17 cellular contexts compared by ENCODE assay signal in genomic region chr16:47925811-47926460, GRCh38.
"Had no signal": no experiment of that assay in that cellular context is flagged by ENCODE, and none has a peak within 500 bp of the region (broad histone marks: within the 10 kb centered on the region; RNA-seq: fewer than 3 reads in every experiment).

No MANE protein-coding gene starts in this region.

- H3K9me3 Mint-ChIP-seq: activated CD4-positive, alpha-beta memory T cell treated with anti-CD3 and anti-CD28 coated beads, Interleukin-2, amount 10 ng/mL, durations not matched to agents 7 days and 5 days; activated T-cell treated with anti-CD3 and anti-CD28 coated beads, Interleukin-2, amount 50 U/mL, for 72 hours had no signal

- H3K4me3 Mint-ChIP-seq: activated CD4-positive, alpha-beta memory T cell treated with anti-CD3 and anti-CD28 coated beads, Interleukin-2, amount 10 ng/mL, durations not matched to agents 7 days and 5 days; activated CD4-positive, alpha-beta T cell treated with anti-CD3 and anti-CD28 coated beads for 36 hours; activated naive CD8-positive, alpha-beta T cell treated with anti-CD3 and anti-CD28 coated beads, Interleukin-2, amount 10 ng/mL, durations not matched to agents 7 days and 5 days; activated T-cell treated with anti-CD3 and anti-CD28 coated beads, Interleukin-2, amount 50 U/mL, for 72 hours; naive thymus-derived CD8-positive, alpha-beta T cell had no signal

- H3K27me3 Mint-ChIP-seq: activated naive CD8-positive, alpha-beta T cell treated with anti-CD3 and anti-CD28 coated beads, Interleukin-2, amount 10 ng/mL, durations not matched to agents 7 days and 5 days had no signal

- H3K4me3 ChIP-seq: mucosa of descending colon, smooth muscle cell, thyroid gland, uterus had no signal

- H3K36me3 Mint-ChIP-seq: activated naive CD8-positive, alpha-beta T cell treated with anti-CD3 and anti-CD28 coated beads, Interleukin-2, amount 10 ng/mL, durations not matched to agents 7 days and 5 days; naive thymus-derived CD8-positive, alpha-beta T cell had no signal

- H3K9me3 ChIP-seq: mucosa of descending colon, neutrophil, thyroid gland, uterus had no signal

- DNase-seq: activated CD4-positive, alpha-beta memory T cell treated with anti-CD3 and anti-CD28 coated beads, Interleukin-2, amount 10 ng/mL, durations not matched to agents 7 days and 5 days; activated CD4-positive, alpha-beta T cell treated with anti-CD3 and anti-CD28 coated beads for 36 hours; activated CD8-positive, alpha-beta memory T cell treated with anti-CD3 and anti-CD28 coated beads, Interleukin-2, amount 50 U/mL, for 4 hours; activated naive CD8-positive, alpha-beta T cell treated with anti-CD3 and anti-CD28 coated beads, Interleukin-2, amount 10 ng/mL, durations not matched to agents 7 days and 5 days; activated T-cell treated with anti-CD3 and anti-CD28 coated beads, Interleukin-2, amount 50 U/mL, for 72 hours; anterior cingulate cortex; hippocampal formation; left colon; mucosa of descending colon; naive thymus-derived CD8-positive, alpha-beta T cell; right cardiac atrium; T-helper 9 cell; thyroid gland; uterus; WERI-Rb-1 had no signal

- H3K4me1 Mint-ChIP-seq: activated CD4-positive, alpha-beta memory T cell treated with anti-CD3 and anti-CD28 coated beads, Interleukin-2, amount 10 ng/mL, durations not matched to agents 7 days and 5 days; activated CD4-positive, alpha-beta T cell treated with anti-CD3 and anti-CD28 coated beads for 36 hours; activated naive CD8-positive, alpha-beta T cell treated with anti-CD3 and anti-CD28 coated beads, Interleukin-2, amount 10 ng/mL, durations not matched to agents 7 days and 5 days; naive thymus-derived CD8-positive, alpha-beta T cell had no signal

- H3K4me2 ChIP-seq: smooth muscle cell had no signal

- H3K36me3 ChIP-seq: neutrophil, thyroid gland, uterus, WERI-Rb-1 had no signal

- H3K27ac Mint-ChIP-seq: activated CD4-positive, alpha-beta memory T cell treated with anti-CD3 and anti-CD28 coated beads, Interleukin-2, amount 10 ng/mL, durations not matched to agents 7 days and 5 days; activated CD4-positive, alpha-beta T cell treated with anti-CD3 and anti-CD28 coated beads for 36 hours; activated naive CD8-positive, alpha-beta T cell treated with anti-CD3 and anti-CD28 coated beads, Interleukin-2, amount 10 ng/mL, durations not matched to agents 7 days and 5 days; activated T-cell treated with anti-CD3 and anti-CD28 coated beads, Interleukin-2, amount 50 U/mL, for 72 hours; naive thymus-derived CD8-positive, alpha-beta T cell had no signal

- H3K4me1 ChIP-seq: thyroid gland, uterus had no signal

- H3K27ac ChIP-seq: neutrophil, thyroid gland, uterus, WERI-Rb-1 had no signal

- ATAC-seq: activated CD4-positive, alpha-beta T cell treated with anti-CD3 and anti-CD28 coated beads for 36 hours; activated T-cell treated with anti-CD3 and anti-CD28 coated beads, Interleukin-2, amount 50 U/mL, for 72 hours; left colon; mucosa of descending colon; naive thymus-derived CD8-positive, alpha-beta T cell; right cardiac atrium had no signal

- H3K27me3 ChIP-seq: neutrophil, thyroid gland, uterus had no signal
